Comparison of ENCODE assay signal across 10 cellular contexts in the genomic region with DNA sequence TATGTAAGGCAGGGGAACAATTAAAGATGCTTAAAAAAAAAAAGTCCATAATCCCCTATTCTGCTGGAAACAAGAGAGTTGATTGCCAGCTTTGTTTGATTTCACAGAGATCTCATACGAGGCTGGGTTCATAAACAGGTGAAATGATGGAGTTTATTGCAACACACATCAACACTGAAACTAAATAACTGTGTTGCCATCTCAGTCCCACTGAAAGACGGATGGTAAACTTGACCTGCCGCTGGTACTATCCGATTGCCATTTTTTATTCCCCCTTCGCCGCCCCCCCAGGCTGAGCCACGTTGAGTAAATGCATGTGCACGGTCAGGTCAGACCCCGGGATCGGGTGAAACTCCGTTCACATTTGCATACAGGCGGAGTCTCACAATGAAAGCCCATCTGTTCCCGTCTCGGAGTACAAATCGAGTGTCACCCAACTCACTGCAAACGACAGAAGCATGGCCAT.
DNase-seq lines count a peak whose midpoint lies in the region; TF ChIP-seq lines count a peak whose summit lies in the region.
"Had no signal": no experiment of that assay in that cellular context is flagged by ENCODE, and none has a peak within 500 bp of the region (broad histone marks: within the 10 kb centered on the region; RNA-seq: fewer than 3 reads in every experiment).

No MANE protein-coding gene starts in this region.

- H3K4me3 Mint-ChIP-seq in endodermal cell = no peak overlapping the region

- no peak overlapping the region for H3K9ac ChIP-seq in endodermal cell (ENCODE audit: extremely low read depth, low read length, poor library complexity, severe bottlenecking)

- intact Hi-C loops in spleen (cut with DNase I; ENCODE audit: low total_unique reads) = no loop called here

- H3K27me3 ChIP-seq in endodermal cell (ENCODE audit: control insufficient read depth, insufficient read depth, low read length, poor library complexity, severe bottlenecking) (peaks cover 35% of the 10 kb centered on the region), spleen (replicated peaks in 1 of 7) (peaks cover 0 to 52% (median 9%) of the 10 kb centered on the region in 7 donors)
- H3K27me3 ChIP-seq: adrenal gland had no signal

- no peaks in the 10 kb centered on the region for H3K4me1 ChIP-seq in endodermal cell (ENCODE audit: control insufficient read depth, insufficient read depth, low read length)
- peaks cover 0 to 5% (median 0%) of the 10 kb centered on the region in 6 donors for H3K4me1 ChIP-seq in spleen

- peak; percentile 68 for DNase-seq in NCI-H1105 treated with DMSO at 0.1 percent for 48 hours (lab: John Stamatoyannopoulos, UW)
- DNase-seq in NCI-H510A treated with DMSO at 0.1 percent for 48 hours (lab: John Stamatoyannopoulos, UW) = peak; percentile 100
- peak; percentile 54 for DNase-seq in endodermal cell
- DNase-seq in spleen = peak; percentile 25
- DNase-seq in dermis blood vessel endothelial cell = no peak
- DNase-seq in CD1c-positive myeloid dendritic cell (ENCODE audit: extremely low spot score) = no peak
- DNase-seq in pons (ENCODE audit: low spot score) = no peak
- DNase-seq: activated T-cell treated with anti-CD3 and anti-CD28 coated beads for 4 hours, adrenal gland, pancreas had no signal

- H3K27ac Mint-ChIP-seq in endodermal cell = no peak overlapping the region

- 29 to 36% methylated on average over 14 to 16 of the region's 16 CpGs for WGBS in endodermal cell (ENCODE audit: insufficient coverage in 1 of 2, insufficient read length in 1 of 2), 2 experiments
- 59 to 72% (median 69%) methylated on average over 16 of the region's 16 CpGs for WGBS in spleen, 5 donors

- no peaks in the 10 kb centered on the region for H3K9me3 Mint-ChIP-seq in endodermal cell

- peaks cover 8% of the 10 kb centered on the region for H3K4me1 Mint-ChIP-seq in endodermal cell

- H3K27me3 Mint-ChIP-seq in endodermal cell (ENCODE audit: insufficient read depth) = peaks cover 54% of the 10 kb centered on the region

- H3K4me3 ChIP-seq in endodermal cell (ENCODE audit: low read length) (no peak overlapping the region), spleen (no peak overlapping the region)
- H3K4me3 ChIP-seq: adrenal gland, pancreas had no signal

- no peaks in the 10 kb centered on the region for H3K36me3 ChIP-seq in endodermal cell (ENCODE audit: control insufficient read depth, insufficient read depth, low read length)
- H3K36me3 ChIP-seq in spleen = no peaks in the 10 kb centered on the region
- H3K36me3 ChIP-seq: adrenal gland, pancreas had no signal

- H3K27ac ChIP-seq in endodermal cell (ENCODE audit: low read depth, low read length) = no peak overlapping the region
- no peak overlapping the region for H3K27ac ChIP-seq in spleen
- H3K27ac ChIP-seq: adrenal gland, pancreas had no signal

- H3K36me3 Mint-ChIP-seq in endodermal cell (ENCODE audit: low read depth) = no peaks in the 10 kb centered on the region

- H3K9me3 ChIP-seq in endodermal cell (ENCODE audit: control insufficient read depth, low read length) (no peaks in the 10 kb centered on the region), spleen (no peaks in the 10 kb centered on the region)
- H3K9me3 ChIP-seq: adrenal gland, pancreas had no signal

- TF ChIP-seq POLR2A in spleen (IDR thresholded peaks at IDR 0.05) = no peak

- no peak for TF ChIP-seq CTCF in endodermal cell (conservative IDR thresholded peaks at IDR 0.05)
- TF ChIP-seq CTCF in spleen (IDR thresholded peaks at IDR 0.05 in 8 of 11, conservative IDR thresholded peaks at IDR 0.05 in 3 of 11) = no peak

Comparison
In these comparisons a context has a peak if more than half of its experiments do, and no peak if none do; other contexts are left out.
1. DNase-seq: peak in NCI-H1105 treated with DMSO at 0.1 percent for 48 hours (single experiment), NCI-H510A treated with DMSO at 0.1 percent for 48 hours (single experiment), endodermal cell (single experiment) and spleen (single experiment); none in dermis blood vessel endothelial cell (single experiment), CD1c-positive myeloid dendritic cell (single experiment) and pons (single experiment).